In the genomic region with DNA sequence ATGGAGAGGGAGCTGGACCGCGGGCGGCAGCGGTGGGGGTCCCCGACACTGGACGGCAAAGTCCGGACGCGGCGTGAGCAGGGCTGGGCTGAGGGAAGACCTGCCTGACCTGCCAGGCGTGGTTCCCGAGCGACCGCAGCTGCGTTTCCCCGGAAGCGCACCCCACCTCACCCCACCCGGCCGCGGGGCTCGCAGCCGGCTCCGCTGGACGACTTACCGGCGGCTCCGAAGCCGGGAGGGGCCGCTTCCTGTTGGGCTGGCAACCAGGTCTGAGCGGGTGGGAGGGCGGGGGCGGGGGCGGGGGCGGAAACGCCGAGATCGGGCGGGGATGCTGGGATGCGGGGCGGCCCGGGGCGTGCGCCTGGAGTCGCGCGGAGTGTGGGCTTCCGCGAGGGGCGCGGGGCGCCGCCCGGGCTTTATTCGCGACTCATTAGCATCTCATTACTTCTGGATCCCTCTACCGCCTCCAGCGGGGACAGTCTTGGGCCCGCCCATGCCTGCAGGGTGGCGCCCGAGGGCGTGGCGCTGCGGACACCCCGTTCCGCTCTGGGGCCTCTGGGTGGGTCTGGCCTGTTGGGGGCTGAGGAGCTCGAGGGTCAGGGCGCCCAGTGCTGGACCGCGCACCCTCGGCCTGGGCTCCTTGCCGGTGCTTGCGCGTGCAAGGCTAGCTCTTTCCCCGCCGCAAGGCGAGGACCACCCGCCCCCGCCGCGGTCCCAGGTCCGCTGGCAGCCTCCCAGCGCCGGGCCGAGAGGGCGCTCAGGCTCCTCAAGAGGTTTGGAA, we compare ENCODE assay signal across 8 cellular contexts. TPM values are rescaled to one million over a fixed set of nuclear protein-coding genes. Genes with fewer than 3 reads are reported as not detected.
DNase-seq lines count a peak whose midpoint lies in the region; ATAC-seq and TF ChIP-seq lines count a peak whose summit lies in the region.

TSS of gene MICAL1 (minus strand) at position 271 of the 781 bp plus-strand sequence. CDS start 1,576 bp downstream, outside the sequence.

- peaks cover 71% of the 10 kb centered on the region for H3K4me1 Mint-ChIP-seq in activated CD4-positive, alpha-beta T cell treated with anti-CD3 and anti-CD28 coated beads, Interleukin-2, amount 10 ng/mL, durations not matched to agents 7 days and 5 days

- no peaks in the 10 kb centered on the region for H3K27me3 Mint-ChIP-seq in activated CD4-positive, alpha-beta T cell treated with anti-CD3 and anti-CD28 coated beads, Interleukin-2, amount 10 ng/mL, durations not matched to agents 7 days and 5 days

- peak within 1 kb of the TSS; percentile 28; the same call in 1 of the 2 replicates for H3K27ac ChIP-seq in ACC112 (ENCODE audit: low read depth, low read length)
- H3K27ac ChIP-seq in duodenal mucosa (ENCODE audit: low read depth, low read length): peak within 1 kb of the TSS; percentile 83
- H3K27ac ChIP-seq in lower lobe of right lung: peak within 1 kb of the TSS; percentile 89

- POLR2A ChIA-PET in activated CD4-positive, alpha-beta T cell treated with anti-CD3 and anti-CD28 coated beads, Interleukin-2, amount 10 ng/mL, durations not matched to agents 7 days and 5 days (lab: Charles Lee): interaction anchor here (0.6 to 1.2 kb wide), 2 partner anchors 18 to 36 kb away, joined by 5 to 9 read pairs; no protein-coding TSS in a partner anchor

- H3K36me3 Mint-ChIP-seq in activated CD4-positive, alpha-beta T cell treated with anti-CD3 and anti-CD28 coated beads, Interleukin-2, amount 10 ng/mL, durations not matched to agents 7 days and 5 days (ENCODE audit: low read depth): peaks cover 31% of the 10 kb centered on the region

- H3K27me3 ChIP-seq in ACC112 (ENCODE audit: insufficient read depth, low read length) (no peaks in the 10 kb centered on the region), duodenal mucosa (ENCODE audit: control insufficient read depth in 1 of 2, insufficient read depth in 2 of 2, low read length in 2 of 2) (no peaks in the 10 kb centered on the region), lower lobe of right lung (ENCODE audit: low read depth) (no peaks in the 10 kb centered on the region)

- H3K9me3 Mint-ChIP-seq in activated CD4-positive, alpha-beta T cell treated with anti-CD3 and anti-CD28 coated beads, Interleukin-2, amount 10 ng/mL, durations not matched to agents 7 days and 5 days: peaks cover 3% of the 10 kb centered on the region

- intact Hi-C loops in lower lobe of right lung (cut with DNase I): no loop called here

- H3K9ac ChIP-seq in duodenal mucosa (ENCODE audit: low read depth in 1 of 2, low read length in 2 of 2): peak within 1 kb of the TSS; percentile 85 to 96

- CTCF ChIA-PET in activated CD4-positive, alpha-beta T cell treated with anti-CD3 and anti-CD28 coated beads, Interleukin-2, amount 10 ng/mL, durations not matched to agents 7 days and 5 days (lab: Charles Lee): interaction anchor here (0.6 to 11.8 kb wide), 4 partner anchors 8 to 73 kb away, joined by 3 to 81 read pairs (median 3); partner anchors contain the start of genes PPIL6 and SMPD2

- H2AFZ ChIP-seq in ACC112 (ENCODE audit: low read length, unreplicated experiment): peak within 1 kb of the TSS; percentile 70

- H3K36me3 ChIP-seq in ACC112 (ENCODE audit: insufficient read depth, low read length) (peaks cover 5% of the 10 kb centered on the region; the same call in 1 of the 2 replicates), duodenal mucosa (ENCODE audit: control insufficient read depth in 1 of 2, insufficient read depth in 2 of 2, low read length in 2 of 2) (peaks cover 11 to 21% of the 10 kb centered on the region in 2 donors), lower lobe of right lung (peaks cover 25% of the 10 kb centered on the region)

- peak; percentile 58 for DNase-seq in NCI-H226
- DNase-seq in activated CD4-positive, alpha-beta T cell treated with anti-CD3 and anti-CD28 coated beads, Interleukin-2, amount 10 ng/mL, durations not matched to agents 7 days and 5 days: peak; percentile 79
- DNase-seq in lower lobe of right lung: peak; percentile 91
- DNase-seq in stimulated activated CD8-positive, alpha-beta memory T cell treated with anti-CD3 and anti-CD28 coated beads, Interleukin-12 subunit alpha, Interleukin-12 subunit beta, amount 100 ng/mL, for 1 hour (ENCODE audit: low read depth): peak; percentile 56

- H3K4me3 ChIP-seq in ACC112 (ENCODE audit: low read depth, low read length) (peak within 1 kb of the TSS; percentile 78), duodenal mucosa (ENCODE audit: low read depth in 1 of 2, low read length in 2 of 2) (peak within 1 kb of the TSS; percentile 80 to 94), lower lobe of right lung (peak within 1 kb of the TSS; percentile 86)

- H3K4me3 Mint-ChIP-seq in activated CD4-positive, alpha-beta T cell treated with anti-CD3 and anti-CD28 coated beads, Interleukin-2, amount 10 ng/mL, durations not matched to agents 7 days and 5 days: peak within 1 kb of the TSS; percentile 89

- TF ChIP-seq CTCF in lower lobe of right lung (IDR thresholded peaks at IDR 0.05): peak; percentile 35

- no peaks in the 10 kb centered on the region for H3K9me3 ChIP-seq in duodenal mucosa (ENCODE audit: control insufficient read depth in 1 of 2, low read length in 2 of 2)
- no peaks in the 10 kb centered on the region for H3K9me3 ChIP-seq in lower lobe of right lung

- H3K4me1 ChIP-seq in ACC112 (ENCODE audit: control insufficient read depth, insufficient read depth, low read length, unreplicated experiment): peaks cover 22% of the 10 kb centered on the region
- peaks cover 35 to 47% of the 10 kb centered on the region in 2 donors for H3K4me1 ChIP-seq in duodenal mucosa (ENCODE audit: control insufficient read depth in 1 of 2, insufficient read depth in 2 of 2, low read length in 2 of 2)
- peaks cover 53% of the 10 kb centered on the region for H3K4me1 ChIP-seq in lower lobe of right lung

- no peaks in the 10 kb centered on the region for H3K79me2 ChIP-seq in ACC112 (ENCODE audit: control insufficient read depth, insufficient read depth, low read length, unreplicated experiment)

- ATAC-seq in GM18519 (IDR thresholded peaks at IDR 0.05; ENCODE audit: low FRiP score, unreplicated experiment): peak; percentile 46
- ATAC-seq in HG03025 (IDR thresholded peaks at IDR 0.05; ENCODE audit: low FRiP score, unreplicated experiment): peak; percentile 56
- ATAC-seq in lower lobe of right lung: peak; percentile 87 to 89

- H3K27ac Mint-ChIP-seq in activated CD4-positive, alpha-beta T cell treated with anti-CD3 and anti-CD28 coated beads, Interleukin-2, amount 10 ng/mL, durations not matched to agents 7 days and 5 days: peak within 1 kb of the TSS; percentile 95

RNA-seq across cellular contexts. Expression of gene MICAL1, which starts in this region (rescaled TPM):
- 10 to 100 TPM; 93.1 to 98.3 TPM for total RNA-seq in activated CD4-positive, alpha-beta T cell treated with anti-CD3 and anti-CD28 coated beads, Interleukin-2, amount 10 ng/mL, durations not matched to agents 7 days and 5 days
- 79.4 TPM for total RNA-seq in lower lobe of right lung

Comparison
In these comparisons a context has a peak if more than half of its experiments do, and no peak if none do; other contexts are left out.
1. Peak in every context shown above with its lines: DNase-seq, ATAC-seq, H3K4me3 ChIP-seq and H3K27ac ChIP-seq.
2. H3K27ac ChIP-seq: peak in every context shown above with its lines; median percentile 89 in lower lobe of right lung; 83 in duodenal mucosa; 28 in ACC112.